31 cellular contexts compared by ENCODE assay signal in genomic region chr4:8365353-8365752, GRCh38.
"Had no signal": no experiment of that assay in that cellular context is flagged by ENCODE, and none has a peak within 500 bp of the region (broad histone marks: within the 10 kb centered on the region; RNA-seq: fewer than 3 reads in every experiment).

No MANE protein-coding gene starts in this region.

- H3K27me3 Mint-ChIP-seq: activated B cell treated with CpG ODN at 0.5 μM for 24 hours; activated CD8-positive, alpha-beta T cell treated with anti-CD3 and anti-CD28 coated beads for 36 hours; activated naive CD4-positive, alpha-beta T cell treated with anti-CD3 and anti-CD28 coated beads, Interleukin-2, amount 50 U/mL, for 24 hours; activated naive CD8-positive, alpha-beta T cell treated with anti-CD3 and anti-CD28 coated beads, Interleukin-2, amount 10 ng/mL, durations not matched to agents 7 days and 5 days; brain had no signal

- H3K4me1 ChIP-seq: adrenal gland, Peyer's patch had no signal

- H3K4me3 Mint-ChIP-seq: activated B cell treated with CpG ODN at 0.5 μM for 24 hours; activated CD8-positive, alpha-beta T cell treated with anti-CD3 and anti-CD28 coated beads for 36 hours; activated naive CD4-positive, alpha-beta T cell treated with anti-CD3 and anti-CD28 coated beads, Interleukin-2, amount 50 U/mL, for 24 hours; activated naive CD8-positive, alpha-beta T cell treated with anti-CD3 and anti-CD28 coated beads, Interleukin-2, amount 10 ng/mL, durations not matched to agents 7 days and 5 days; brain had no signal

- H3K4me1 Mint-ChIP-seq: activated B cell treated with CpG ODN at 0.5 μM for 24 hours; activated naive CD4-positive, alpha-beta T cell treated with anti-CD3 and anti-CD28 coated beads, Interleukin-2, amount 50 U/mL, for 24 hours; activated naive CD8-positive, alpha-beta T cell treated with anti-CD3 and anti-CD28 coated beads, Interleukin-2, amount 10 ng/mL, durations not matched to agents 7 days and 5 days; brain had no signal

- ATAC-seq: activated CD8-positive, alpha-beta T cell treated with anti-CD3 and anti-CD28 coated beads for 36 hours; PC-3 had no signal

- H3K36me3 ChIP-seq: MG63 had no signal

- H3K4me3 ChIP-seq: adrenal gland, MG63, Peyer's patch had no signal

- H3K9me3 ChIP-seq: adrenal gland, MG63, Peyer's patch had no signal

- H3K27ac ChIP-seq: adrenal gland, Peyer's patch, VCaP had no signal

- H3K9me3 Mint-ChIP-seq: activated naive CD4-positive, alpha-beta T cell treated with anti-CD3 and anti-CD28 coated beads, Interleukin-2, amount 50 U/mL, for 24 hours; activated T-helper 2 cell treated with anti-CD3 and anti-CD28 coated beads, Interferon-gamma antibody, Interleukin-2, Interleukin-4, amounts not matched to agents 10 μg/mL and 5 μg/mL and 100 μg/mL, durations not matched to agents 14 hours and 24 hours and 36 hours had no signal

- H3K27ac Mint-ChIP-seq: activated B cell treated with CpG ODN at 0.5 μM for 24 hours; activated CD8-positive, alpha-beta T cell treated with anti-CD3 and anti-CD28 coated beads for 36 hours; activated naive CD4-positive, alpha-beta T cell treated with anti-CD3 and anti-CD28 coated beads, Interleukin-2, amount 50 U/mL, for 24 hours; activated naive CD8-positive, alpha-beta T cell treated with anti-CD3 and anti-CD28 coated beads, Interleukin-2, amount 10 ng/mL, durations not matched to agents 7 days and 5 days; activated T-helper 2 cell treated with anti-CD3 and anti-CD28 coated beads, Interferon-gamma antibody, Interleukin-2, Interleukin-4, amounts not matched to agents 10 μg/mL and 5 μg/mL and 100 μg/mL, durations not matched to agents 14 hours and 24 hours and 36 hours; brain had no signal

- H3K27me3 ChIP-seq: adrenal gland, MG63, Peyer's patch had no signal

- DNase-seq: activated B cell treated with CpG ODN at 0.5 μM for 24 hours; activated CD4-positive, alpha-beta T cell treated with anti-CD3 and anti-CD28 coated beads for 4 hours; activated CD4-positive, alpha-beta T cell treated with anti-CD3 and anti-CD28 coated beads, Interleukin-2, amount 50 U/mL, for 4 hours; activated CD4-positive, CD25-positive, alpha-beta regulatory T cell treated with anti-CD3 and anti-CD28 coated beads, Interleukin-2, amount 50 U/mL, for 72 hours; activated CD8-positive, alpha-beta T cell treated with anti-CD3 and anti-CD28 coated beads for 36 hours; activated gamma-delta T cell; activated naive CD4-positive, alpha-beta T cell treated with Interleukin-2 at 50 U/mL for 16 hours; activated naive CD8-positive, alpha-beta T cell treated with anti-CD3 and anti-CD28 coated beads, Interleukin-2, amount 10 ng/mL, durations not matched to agents 7 days and 5 days; activated T-cell treated with anti-CD3 and anti-CD28 coated beads, Interleukin-2, amount 50 U/mL, for 1 hour; adrenal gland; Kasumi-1; KG1; MG63; NCI-H1048; NCI-H1105 treated with DMSO at 0.1 percent for 48 hours; NCI-H1436; NCI-H1694; NCI-H2029; NCI-H345; NCI-H524 treated with DMSO at 0.1 percent for 48 hours; PC-3; RPMI8226; SW 1271; T-helper 1 cell; T-helper 2 cell; T-helper 9 cell had no signal
